Comparison of ENCODE assay signal across 18 cellular contexts in genomic region chr19:18487576-18488402, GRCh38. TPM values are rescaled to one million over a fixed set of nuclear protein-coding genes. Genes with fewer than 3 reads are reported as not detected.
DNase-seq lines count a peak whose midpoint lies in the region; ATAC-seq and TF ChIP-seq lines count a peak whose summit lies in the region.
"Had no signal": no experiment of that assay in that cellular context is flagged by ENCODE, and none has a peak within 500 bp of the region (broad histone marks: within the 10 kb centered on the region; RNA-seq: fewer than 3 reads in every experiment).

No MANE protein-coding gene starts in this region.

- H3K9ac ChIP-seq in liver (ENCODE audit: low read depth in 1 of 2, low read length in 2 of 2), result no peak overlapping the region

- TF ChIP-seq RAD21 in liver (IDR thresholded peaks at IDR 0.05), result no peak

- H3K27ac ChIP-seq in cardiac muscle cell (peak overlapping the region; percentile 20), heart left ventricle (peak overlapping the region in 1 of 12 donors; percentile 42), angular gyrus (ENCODE audit: low read depth, low read length) (peak overlapping the region; percentile 8), liver (ENCODE audit: low read depth in 1 of 2, low read length in 2 of 2) (peak overlapping the region; percentile 78 to 88), vagina (peak overlapping the region; percentile 87)
- H3K27ac ChIP-seq: brain microvascular endothelial cell, PC-9 had no signal

- intact Hi-C loops in heart left ventricle (cut with DNase I) (loop anchor here in 1 of 10 donors (10.0 kb wide), 1 partner anchor 67 kb away; the partner anchor contains the start of gene KXD1), vagina (cut with DNase I) (no loop called here)

- TF ChIP-seq CTCF in cardiac muscle cell (IDR thresholded peaks at IDR 0.05; ENCODE audit: low read depth, low read length), result no peak
- TF ChIP-seq CTCF in heart left ventricle (IDR thresholded peaks at IDR 0.05), result no peak
- no peak for TF ChIP-seq CTCF in liver (IDR thresholded peaks at IDR 0.05; ENCODE audit: low read depth, low read length, missing input control)
- no peak for TF ChIP-seq CTCF in vagina (IDR thresholded peaks at IDR 0.05)

- H3K27me3 ChIP-seq in cardiac muscle cell (no peaks in the 10 kb centered on the region), heart left ventricle (no peaks in the 10 kb centered on the region), liver (ENCODE audit: control insufficient read depth in 4 of 4, insufficient read depth in 4 of 4, low read length in 3 of 4) (no peaks in the 10 kb centered on the region), vagina (no peaks in the 10 kb centered on the region), MG63 (no peaks in the 10 kb centered on the region)
- H3K27me3 ChIP-seq: brain microvascular endothelial cell, esophagus squamous epithelium, thyroid gland had no signal

- H3K4me3 ChIP-seq in cardiac muscle cell, result no peak overlapping the region
- H3K4me3 ChIP-seq in heart left ventricle, result no peak overlapping the region
- H3K4me3 ChIP-seq in liver (ENCODE audit: low read depth in 1 of 3, low read length in 3 of 3), result no peak overlapping the region
- H3K4me3 ChIP-seq in vagina, result no peak overlapping the region
- no peak overlapping the region for H3K4me3 ChIP-seq in MG63
- H3K4me3 ChIP-seq: esophagus squamous epithelium, GM12878, lung, PC-9, thyroid gland had no signal

- H3K4me1 ChIP-seq in cardiac muscle cell (ENCODE audit: low read depth), result peaks cover 33% of the 10 kb centered on the region
- peaks cover 9 to 85% (median 64%) of the 10 kb centered on the region in 12 donors for H3K4me1 ChIP-seq in heart left ventricle
- peaks cover 5 to 60% (median 37%) of the 10 kb centered on the region in 4 donors for H3K4me1 ChIP-seq in liver (ENCODE audit: control insufficient read depth in 4 of 4, insufficient read depth in 4 of 4, low read length in 3 of 4)
- peaks cover 71% of the 10 kb centered on the region for H3K4me1 ChIP-seq in vagina

- H3K9me3 ChIP-seq in cardiac muscle cell (ENCODE audit: low read depth) (no peaks in the 10 kb centered on the region), heart left ventricle (no peaks in the 10 kb centered on the region), liver (ENCODE audit: control insufficient read depth in 4 of 4, low read length in 3 of 4) (no peaks in the 10 kb centered on the region), vagina (no peaks in the 10 kb centered on the region), MG63 (no peaks in the 10 kb centered on the region)
- H3K9me3 ChIP-seq: esophagus squamous epithelium, thyroid gland had no signal

- WGBS in heart left ventricle, 4 donors, result 82 to 87% (median 85%) methylated on average over 15 to 17 of the region's 17 CpGs
- 80% methylated on average over 17 of the region's 17 CpGs for WGBS in liver

- no peak for ATAC-seq in heart left ventricle

- H3K36me3 ChIP-seq in cardiac muscle cell (no peaks in the 10 kb centered on the region), heart left ventricle (peaks cover 0 to 7% (median 0%) of the 10 kb centered on the region in 9 donors), liver (ENCODE audit: control insufficient read depth in 4 of 4, insufficient read depth in 3 of 4, low read depth in 1 of 4, low read length in 3 of 4) (no peaks in the 10 kb centered on the region), vagina (no peaks in the 10 kb centered on the region), MG63 (peaks cover 15% of the 10 kb centered on the region)
- H3K36me3 ChIP-seq: brain microvascular endothelial cell, esophagus squamous epithelium, thyroid gland had no signal

- no peak for DNase-seq in cardiac muscle cell (ENCODE audit: low read depth in 1 of 2, low spot score in 1 of 2)
- no peak for DNase-seq in heart left ventricle
- DNase-seq in vagina (ENCODE audit: extremely low spot score in 2 of 2), result no peak
- DNase-seq in NCI-H226, result no peak
- no peak for DNase-seq in MG63
- no peak for DNase-seq in stimulated activated CD4-positive, alpha-beta T cell treated with anti-CD3 and anti-CD28 coated beads, Interleukin-2, amount 100 ng/mL, for 24 hours
- DNase-seq: activated effector memory CD4-positive, alpha-beta T cell treated with anti-CD3 and anti-CD28 coated beads, Interleukin-2, amount 50 U/mL, for 16 hours; brain microvascular endothelial cell; DND-41; esophagus squamous epithelium; NCI-H1436 treated with DMSO at 0.1 percent for 48 hours; stimulated activated CD4-positive, alpha-beta T cell treated with anti-CD3 and anti-CD28 coated beads, Interleukin-12 subunit alpha, Interleukin-12 subunit beta, amount 100 ng/mL, for 4 hours; thyroid gland had no signal

- TF ChIP-seq POLR2A in heart left ventricle (IDR thresholded peaks at IDR 0.05), result no peak
- TF ChIP-seq POLR2A in vagina (IDR thresholded peaks at IDR 0.05), result no peak

TF ChIP-seq in liver, 16 proteins besides CTCF, POLR2A, EP300 and RAD21:
- TF ChIP-seq RXRA (IDR thresholded peaks at IDR 0.05) (no peak), REST (IDR thresholded peaks at IDR 0.05) (no peak), EGR1 (IDR thresholded peaks at IDR 0.05; ENCODE audit: low read depth in 2 of 2) (no peak), FOXA2 (IDR thresholded peaks at IDR 0.05) (no peak)
- TF ChIP-seq, protein P1, sequence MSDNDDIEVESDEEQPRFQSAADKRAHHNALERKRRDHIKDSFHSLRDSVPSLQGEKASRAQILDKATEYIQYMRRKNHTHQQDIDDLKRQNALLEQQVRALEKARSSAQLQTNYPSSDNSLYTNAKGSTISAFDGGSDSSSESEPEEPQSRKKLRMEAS (IDR thresholded peaks at IDR 0.05), result no peak
- TF ChIP-seq, protein P2, sequence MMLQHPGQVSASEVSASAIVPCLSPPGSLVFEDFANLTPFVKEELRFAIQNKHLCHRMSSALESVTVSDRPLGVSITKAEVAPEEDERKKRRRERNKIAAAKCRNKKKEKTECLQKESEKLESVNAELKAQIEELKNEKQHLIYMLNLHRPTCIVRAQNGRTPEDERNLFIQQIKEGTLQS (IDR thresholded peaks at IDR 0.05), result no peak
- TF ChIP-seq, protein P3, sequence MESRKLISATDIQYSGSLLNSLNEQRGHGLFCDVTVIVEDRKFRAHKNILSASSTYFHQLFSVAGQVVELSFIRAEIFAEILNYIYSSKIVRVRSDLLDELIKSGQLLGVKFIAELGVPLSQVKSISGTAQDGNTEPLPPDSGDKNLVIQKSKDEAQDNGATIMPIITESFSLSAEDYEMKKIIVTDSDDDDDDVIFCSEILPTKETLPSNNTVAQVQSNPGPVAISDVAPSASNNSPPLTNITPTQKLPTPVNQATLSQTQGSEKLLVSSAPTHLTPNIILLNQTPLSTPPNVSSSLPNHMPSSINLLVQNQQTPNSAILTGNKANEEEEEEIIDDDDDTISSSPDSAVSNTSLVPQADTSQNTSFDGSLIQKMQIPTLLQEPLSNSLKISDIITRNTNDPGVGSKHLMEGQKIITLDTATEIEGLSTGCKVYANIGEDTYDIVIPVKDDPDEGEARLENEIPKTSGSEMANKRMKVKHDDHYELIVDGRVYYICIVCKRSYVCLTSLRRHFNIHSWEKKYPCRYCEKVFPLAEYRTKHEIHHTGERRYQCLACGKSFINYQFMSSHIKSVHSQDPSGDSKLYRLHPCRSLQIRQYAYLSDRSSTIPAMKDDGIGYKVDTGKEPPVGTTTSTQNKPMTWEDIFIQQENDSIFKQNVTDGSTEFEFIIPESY (IDR thresholded peaks at IDR 0.05), result no peak
TF ChIP-seq in liver: peak in this region for 0.

RNA-seq across cellular contexts. Expression of gene ELL, which starts 34.1 kb away (rescaled TPM):
- total RNA-seq in cardiac muscle cell, result 19.4 and 20.7 TPM in 2 replicates
- polyA plus RNA-seq in cardiac muscle cell, result 14.8 and 18.2 TPM in 2 replicates
- total RNA-seq in heart left ventricle, result 10 to 100 TPM in 4 of 9 donors, 1 to 10 TPM in 5; 5.9 to 17.8 (median 9.1) TPM
- 1 to 10 TPM; 6.2 to 7.3 TPM for polyA plus RNA-seq in heart left ventricle
- 10 to 100 TPM in 1 of 2 donors, 1 to 10 TPM in 1; 7.6 to 10.5 TPM for total RNA-seq in liver
- polyA plus RNA-seq in liver, result 1 to 10 TPM; 4.5 to 5.6 TPM
- 25.3 TPM for total RNA-seq in vagina
- 12.2 and 22.1 TPM in 2 replicates for total RNA-seq in MG63 (2014; rRNA removed; shearing (Covaris generic); ENCODE audit: low replicate concordance)

RNA-seq across cellular contexts. Expression of gene ISYNA1, which starts 49.9 kb away (rescaled TPM):
- total RNA-seq in cardiac muscle cell (218 and 298 TPM in 2 replicates), heart left ventricle (10 to 100 TPM; 17.6 to 60.6 (median 24.0) TPM), liver (10 to 100 TPM in 1 of 2 donors, 1 to 10 TPM in 1; 8.0 to 41.9 TPM), vagina (57.5 TPM)
- polyA plus RNA-seq in cardiac muscle cell (370 and 442 TPM in 2 replicates), heart left ventricle (10 to 100 TPM; 14.0 to 52.6 TPM), liver (10 to 100 TPM in 1 of 2 donors, 1 to 10 TPM in 1; 4.7 to 12.1 TPM)
- total RNA-seq in MG63 (2014; rRNA removed; shearing (Covaris generic); ENCODE audit: low replicate concordance), result 0.40 and 4.4 TPM in 2 replicates

RNA-seq across cellular contexts. Expression of gene FKBP8, which starts 55.6 kb away (rescaled TPM):
- total RNA-seq in cardiac muscle cell (514 and 568 TPM in 2 replicates), heart left ventricle (100 to 1,000 TPM; 136 to 353 (median 157) TPM), liver (100 to 1,000 TPM in 1 of 2 donors, 10 to 100 TPM in 1; 75.8 to 225 TPM), vagina (376 TPM)
- polyA plus RNA-seq in cardiac muscle cell (398 and 473 TPM in 2 replicates), heart left ventricle (100 to 1,000 TPM; 142 to 270 TPM), liver (100 to 1,000 TPM in 1 of 2 donors, 10 to 100 TPM in 1; 59.1 to 126 TPM)
- 291 and 381 TPM in 2 replicates for total RNA-seq in MG63 (2014; rRNA removed; shearing (Covaris generic); ENCODE audit: low replicate concordance)
